ENCODE assay signal across 1 cellular context in the genomic region with DNA sequence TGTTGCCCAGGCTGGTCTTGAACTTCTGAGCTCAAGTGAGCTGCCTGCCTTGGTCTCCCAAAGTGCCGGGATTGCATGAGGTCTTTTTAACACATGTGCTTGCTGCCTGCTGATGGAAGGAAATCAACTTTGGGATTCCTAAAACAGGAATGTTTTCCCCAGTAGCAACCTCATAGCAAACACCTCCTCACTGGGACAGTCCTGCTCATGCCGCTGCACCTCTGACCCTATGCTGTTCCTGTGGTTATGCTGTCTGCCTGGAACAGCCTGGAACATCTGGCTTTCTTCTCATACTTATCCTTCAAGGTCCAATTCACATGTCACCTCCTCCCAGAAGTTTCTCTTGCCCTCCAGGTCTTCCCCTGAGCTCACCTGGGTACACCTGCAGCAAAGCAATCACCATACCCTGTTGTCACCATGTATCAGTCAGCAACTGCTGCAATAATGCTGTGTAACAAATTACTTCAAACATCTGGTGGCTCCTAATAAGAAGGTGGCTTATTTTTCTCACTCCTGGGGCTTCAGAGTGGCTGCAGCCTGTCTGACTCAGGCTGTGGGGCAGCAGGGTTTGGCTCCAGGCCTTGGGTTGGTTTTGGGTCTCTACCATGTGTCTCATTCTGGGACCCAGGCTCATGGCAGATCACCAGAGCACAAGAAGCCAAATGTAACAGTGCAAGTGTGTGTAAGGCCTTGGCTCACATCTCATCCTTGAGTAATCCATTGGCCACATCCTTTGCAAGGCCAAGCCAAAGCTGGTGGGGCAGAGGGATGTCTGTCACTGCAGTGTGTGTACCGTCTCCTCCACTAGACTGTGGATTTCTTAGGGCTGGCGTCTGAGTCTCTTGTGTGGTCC.
TF ChIP-seq lines count a peak whose summit lies in the region.

No MANE protein-coding gene starts in this region.

TF ChIP-seq in K562, 482 proteins besides CTCF, POLR2A, EP300 and RAD21 (continued from another document):
- peak; percentile 46; the same call in 1 of the 2 replicates for TF ChIP-seq TRIM28 (IDR thresholded peaks at IDR 0.05)
- no peak for TF ChIP-seq POLR2H (tag; IDR thresholded peaks at IDR 0.05; ENCODE audit: low read depth)
- no peak for TF ChIP-seq EZH2 (IDR thresholded peaks at IDR 0.05; ENCODE audit: borderline replicate concordance, low read depth, low read length)
- TF ChIP-seq RBM25 (IDR thresholded peaks at IDR 0.05; ENCODE audit: low read depth, low read length, severe bottlenecking), result peak; percentile 50
